ENCODE assay signal across 19 cellular contexts in genomic region chr19:995051-995827, GRCh38. TPM values are rescaled to one million over a fixed set of nuclear protein-coding genes. Genes with fewer than 3 reads are reported as not detected.
DNase-seq lines count a peak whose midpoint lies in the region; ATAC-seq, FAIRE-seq and TF ChIP-seq lines count a peak whose summit lies in the region.
"Had no signal": no experiment of that assay in that cellular context is flagged by ENCODE, and none has a peak within 500 bp of the region (broad histone marks: within the 10 kb centered on the region; RNA-seq: fewer than 3 reads in every experiment).

No MANE protein-coding gene starts in this region.

- POLR2A ChIA-PET in Panc1 (lab: Charles Lee), result no interaction called here

- WGBS in right cardiac atrium, result 76% methylated on average over 26 of the region's 26 CpGs

- intact Hi-C loops in right cardiac atrium (cut with DNase I), result no loop called here
- intact Hi-C loops in left cardiac atrium (cut with DNase I), result no loop called here
- intact Hi-C loops in Panc1 (cut with micrococcal nuclease; ENCODE audit: unreplicated experiment), result loop anchor here (5.0 kb wide), 1 partner anchor 138 kb away; the partner anchor contains the start of gene CFD
- intact Hi-C loops in kidney (cut with DNase I), result no loop called here

- TF ChIP-seq CTCF in Panc1 (IDR thresholded peaks at IDR 0.05) (no peak), kidney (IDR thresholded peaks at IDR 0.05; ENCODE audit: borderline replicate concordance, extremely low read depth, insufficient read depth) (no peak)

- H3K4me1 ChIP-seq in right cardiac atrium (ENCODE audit: control insufficient read depth, insufficient read depth, low read length) (no peaks in the 10 kb centered on the region), Panc1 (ENCODE audit: control insufficient read depth, insufficient read depth, low read length) (peaks cover 8% of the 10 kb centered on the region), kidney (ENCODE audit: control insufficient read depth in 1 of 2, insufficient read depth in 1 of 2, low read depth in 1 of 2, low read length in 2 of 2) (peaks cover 14 to 15% of the 10 kb centered on the region in 2 donors)

- peak in 2 of 3 donors; percentile 35 to 59 for DNase-seq in right cardiac atrium
- DNase-seq in left cardiac atrium, result no peak
- DNase-seq in Panc1 (ENCODE audit: low read depth, low spot score), result no peak
- peak; percentile 93 for DNase-seq in kidney
- DNase-seq in D341Med (ENCODE audit: low spot score), result no peak
- no peak for DNase-seq in NCI-H510A treated with DMSO at 0.1 percent for 48 hours (lab: John Stamatoyannopoulos, UW)
- no peak for DNase-seq in NCI-H1694 treated with DMSO at 0.1 percent for 48 hours (lab: John Stamatoyannopoulos, UW)
- DNase-seq: activated effector memory CD4-positive, alpha-beta T cell treated with anti-CD3 and anti-CD28 coated beads, Interleukin-2, amount 50 U/mL, for 16 hours; amniotic stem cell; CD4-positive, alpha-beta memory T cell; gastrocnemius medialis; midbrain; NCI-H187; NCI-H82; Right ventricle myocardium superior; T-helper 2 cell had no signal

- H3K9me3 ChIP-seq in right cardiac atrium (ENCODE audit: control insufficient read depth, low read length), result no peaks in the 10 kb centered on the region
- no peaks in the 10 kb centered on the region for H3K9me3 ChIP-seq in Panc1 (ENCODE audit: control insufficient read depth, insufficient read depth, low read depth, low read length)
- H3K9me3 ChIP-seq in kidney (ENCODE audit: control insufficient read depth in 1 of 2, low read length in 2 of 2), result no peaks in the 10 kb centered on the region
- H3K9me3 ChIP-seq: gastrocnemius medialis had no signal

- in situ Hi-C loops in Panc1 (cut with HindIII; ENCODE audit: low pct_unique_long_range_greater_than_20kb, low sequenced_read_pairs), result no loop called here

- H3K9ac ChIP-seq in kidney (ENCODE audit: low read length in 2 of 2), result no peak overlapping the region

- CTCF ChIA-PET in Panc1 (lab: Charles Lee), result interaction anchor here (0.5 kb wide), 1 partner anchor 72 kb away, joined by 5 read pairs; no protein-coding TSS in a partner anchor

- H3K4me3 ChIP-seq in right cardiac atrium (ENCODE audit: low read length), result no peak overlapping the region
- no peak overlapping the region for H3K4me3 ChIP-seq in Panc1 (ENCODE audit: low read depth in 2 of 2, low read length in 2 of 2)
- H3K4me3 ChIP-seq in kidney (ENCODE audit: low read length in 2 of 2), result no peak overlapping the region
- H3K4me3 ChIP-seq: gastrocnemius medialis had no signal

- ATAC-seq in right cardiac atrium, result no peak
- ATAC-seq in left cardiac atrium, result no peak
- ATAC-seq in Panc1, result peak; percentile 26; the same call in 1 of the 2 replicates
- ATAC-seq in HG03139 (IDR thresholded peaks at IDR 0.05; ENCODE audit: unreplicated experiment), result no peak
- ATAC-seq: gastrocnemius medialis had no signal

- H3K27me3 ChIP-seq in right cardiac atrium (ENCODE audit: control insufficient read depth, insufficient read depth) (no peaks in the 10 kb centered on the region), Panc1 (ENCODE audit: control insufficient read depth, insufficient read depth, low read length) (no peaks in the 10 kb centered on the region)

- H3K27ac ChIP-seq in right cardiac atrium (ENCODE audit: low read length) (no peak overlapping the region), Panc1 (ENCODE audit: low read length) (no peak overlapping the region), kidney (ENCODE audit: low read depth in 2 of 2, low read length in 2 of 2) (peak overlapping the region; percentile 72 to 77)
- H3K27ac ChIP-seq: gastrocnemius medialis had no signal

- TSS peak; percentile 62 for BruUV-seq in Panc1 (replicated peaks; lab: Mats Ljungman, UMichigan)

- H3K36me3 ChIP-seq in Panc1 (ENCODE audit: control insufficient read depth, insufficient read depth, low read length) (no peaks in the 10 kb centered on the region), kidney (ENCODE audit: control insufficient read depth in 1 of 2, insufficient read depth in 2 of 2, low read length in 2 of 2) (peaks cover 0 to 3% of the 10 kb centered on the region in 2 donors)

- no peak for FAIRE-seq in kidney (lab: Jason Lieb, UNC)
- FAIRE-seq: A204.1 had no signal

RNA-seq across cellular contexts. Expression of gene GRIN3B, which starts 5.0 kb away (rescaled TPM):
- under 1 TPM in 1 of 4 donors, not detected in 3; 0.06 TPM for total RNA-seq in right cardiac atrium
- polyA plus RNA-seq in right cardiac atrium, result not detected
- under 1 TPM in 1 of 2 donors, not detected in 1; 0.06 TPM for total RNA-seq in left cardiac atrium
- total RNA-seq in Panc1 (2021; ENCODE audit: unreplicated experiment), result 4.6 TPM
- 14.8 TPM for polyA plus RNA-seq in Panc1 (2012; ENCODE audit: insufficient read length)
- 0.44 TPM for total RNA-seq in kidney
- polyA plus RNA-seq in kidney (ENCODE audit: insufficient read depth, low read depth, low replicate concordance), result 0.15 TPM
- total RNA-seq: CD4-positive, alpha-beta memory T cell; gastrocnemius medialis; Right ventricle myocardium superior had no signal
- polyA plus RNA-seq: CD4-positive, alpha-beta memory T cell had no signal

RNA-seq across cellular contexts. Expression of gene WDR18, which starts 11.1 kb away (rescaled TPM):
- total RNA-seq in right cardiac atrium, result 10 to 100 TPM; 12.2 to 24.0 (median 15.8) TPM
- 22.5 TPM for polyA plus RNA-seq in right cardiac atrium
- total RNA-seq in left cardiac atrium, result 10 to 100 TPM; 16.2 to 17.2 TPM
- total RNA-seq in Panc1 (2021; ENCODE audit: unreplicated experiment), result 44.0 TPM
- 79.2 TPM for polyA plus RNA-seq in Panc1 (2012; ENCODE audit: insufficient read length)
- 40.3 TPM for total RNA-seq in kidney
- polyA plus RNA-seq in kidney (ENCODE audit: insufficient read depth, low read depth, low replicate concordance), result 77.2 TPM

RNA-seq across cellular contexts. Expression of gene TMEM259, which starts 25.7 kb away (rescaled TPM):
- total RNA-seq in right cardiac atrium, result 100 to 1,000 TPM; 127 to 161 (median 143) TPM
- 164 TPM for polyA plus RNA-seq in right cardiac atrium
- 100 to 1,000 TPM; 110 to 144 TPM for total RNA-seq in left cardiac atrium
- total RNA-seq in Panc1 (2021; ENCODE audit: unreplicated experiment), result 193 TPM
- 263 TPM for polyA plus RNA-seq in Panc1 (2012; ENCODE audit: insufficient read length)
- total RNA-seq in kidney, result 180 TPM
- polyA plus RNA-seq in kidney (ENCODE audit: insufficient read depth, low read depth, low replicate concordance), result 129 TPM

RNA-seq across cellular contexts. Expression of gene RNU6-2, which starts 26.1 kb away (rescaled TPM):
- total RNA-seq in right cardiac atrium, result not detected
- polyA plus RNA-seq in right cardiac atrium, result not detected
- not detected for total RNA-seq in left cardiac atrium
- not detected for total RNA-seq in Panc1 (2021; ENCODE audit: unreplicated experiment)
- polyA plus RNA-seq in Panc1 (2012; ENCODE audit: insufficient read length), result not detected
- total RNA-seq in kidney, result not detected
- polyA plus RNA-seq in kidney (ENCODE audit: insufficient read depth, low read depth, low replicate concordance), result not detected
- total RNA-seq: CD4-positive, alpha-beta memory T cell; gastrocnemius medialis; Right ventricle myocardium superior had no signal
- polyA plus RNA-seq: CD4-positive, alpha-beta memory T cell; thymus had no signal

RNA-seq across cellular contexts. Expression of gene CNN2, which starts 31.2 kb away (rescaled TPM):
- 10 to 100 TPM; 57.4 to 75.9 (median 63.8) TPM for total RNA-seq in right cardiac atrium
- polyA plus RNA-seq in right cardiac atrium, result 52.1 TPM
- 10 to 100 TPM; 74.4 to 83.8 TPM for total RNA-seq in left cardiac atrium
- 203 TPM for total RNA-seq in Panc1 (2021; ENCODE audit: unreplicated experiment)
- polyA plus RNA-seq in Panc1 (2012; ENCODE audit: insufficient read length), result 201 TPM
- total RNA-seq in kidney, result 131 TPM
- polyA plus RNA-seq in kidney (ENCODE audit: insufficient read depth, low read depth, low replicate concordance), result 64.1 TPM

Comparison
In these comparisons a context has a peak if more than half of its experiments do, and no peak if none do; other contexts are left out.
1. DNase-seq: peak in right cardiac atrium (2 of 3) and kidney (single experiment); none in left cardiac atrium (single experiment), Panc1 (single experiment), D341Med (single experiment), NCI-H510A treated with DMSO at 0.1 percent for 48 hours (single experiment) and NCI-H1694 treated with DMSO at 0.1 percent for 48 hours (single experiment).
2. H3K27ac ChIP-seq: peak in kidney (2 of 2); none in right cardiac atrium (single experiment) and Panc1 (single experiment).